1 cellular context compared by ENCODE assay signal in the genomic region with DNA sequence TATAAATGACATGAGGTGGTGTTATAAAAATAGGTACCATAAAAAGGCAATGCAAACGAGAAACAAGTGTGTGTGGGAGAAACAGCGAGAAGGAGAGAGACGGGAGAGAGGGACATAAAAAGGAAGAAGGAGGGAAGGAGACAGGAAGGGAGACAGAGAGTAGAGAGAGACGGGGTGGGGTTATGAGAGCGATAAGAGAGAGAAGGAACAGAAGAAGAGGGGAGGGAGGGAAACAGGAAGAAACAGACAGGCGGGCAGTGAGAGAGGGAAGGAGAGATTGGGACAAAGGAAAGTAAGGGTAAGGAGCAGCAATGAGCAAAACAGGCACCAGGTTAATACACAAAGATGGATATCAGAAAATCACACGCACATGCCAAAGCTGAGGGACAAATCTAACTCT.
A peak's percentile ranks its signal among the peaks of the same experiment; 100 is the strongest.
TF ChIP-seq lines count a peak whose summit lies in the region.

No MANE protein-coding gene starts in this region.

TF ChIP-seq in K562, 482 proteins besides CTCF, POLR2A, EP300 and RAD21 (continued from another document):
- TF ChIP-seq ZHX1 (conservative IDR thresholded peaks at IDR 0.05; ENCODE audit: low read length) (no peak), ZNF3 (CRISPR knock-in tag; IDR thresholded peaks at IDR 0.05) (no peak), ELF4 (CRISPR knock-in tag; IDR thresholded peaks at IDR 0.05) (peak; percentile 48; the same call in 1 of the 2 replicates), ZNF23 (CRISPR knock-in tag; IDR thresholded peaks at IDR 0.05) (no peak)
- TF ChIP-seq, protein P1, sequence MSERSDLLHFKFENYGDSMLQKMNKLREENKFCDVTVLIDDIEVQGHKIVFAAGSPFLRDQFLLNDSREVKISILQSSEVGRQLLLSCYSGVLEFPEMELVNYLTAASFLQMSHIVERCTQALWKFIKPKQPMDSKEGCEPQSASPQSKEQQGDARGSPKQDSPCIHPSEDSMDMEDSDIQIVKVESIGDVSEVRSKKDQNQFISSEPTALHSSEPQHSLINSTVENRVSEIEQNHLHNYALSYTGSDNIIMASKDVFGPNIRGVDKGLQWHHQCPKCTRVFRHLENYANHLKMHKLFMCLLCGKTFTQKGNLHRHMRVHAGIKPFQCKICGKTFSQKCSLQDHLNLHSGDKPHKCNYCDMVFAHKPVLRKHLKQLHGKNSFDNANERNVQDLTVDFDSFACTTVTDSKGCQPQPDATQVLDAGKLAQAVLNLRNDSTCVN (CRISPR knock-in tag; IDR thresholded peaks at IDR 0.05), result peak; percentile 84; the same call in 1 of the 2 replicates
- TF ChIP-seq, protein P2, sequence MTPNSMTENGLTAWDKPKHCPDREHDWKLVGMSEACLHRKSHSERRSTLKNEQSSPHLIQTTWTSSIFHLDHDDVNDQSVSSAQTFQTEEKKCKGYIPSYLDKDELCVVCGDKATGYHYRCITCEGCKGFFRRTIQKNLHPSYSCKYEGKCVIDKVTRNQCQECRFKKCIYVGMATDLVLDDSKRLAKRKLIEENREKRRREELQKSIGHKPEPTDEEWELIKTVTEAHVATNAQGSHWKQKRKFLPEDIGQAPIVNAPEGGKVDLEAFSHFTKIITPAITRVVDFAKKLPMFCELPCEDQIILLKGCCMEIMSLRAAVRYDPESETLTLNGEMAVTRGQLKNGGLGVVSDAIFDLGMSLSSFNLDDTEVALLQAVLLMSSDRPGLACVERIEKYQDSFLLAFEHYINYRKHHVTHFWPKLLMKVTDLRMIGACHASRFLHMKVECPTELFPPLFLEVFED (CRISPR knock-in tag; conservative IDR thresholded peaks at IDR 0.05), result 0 out of 2 replicates have a peak, but pooled peaks have one; percentile 54
- TF ChIP-seq, protein P3, sequence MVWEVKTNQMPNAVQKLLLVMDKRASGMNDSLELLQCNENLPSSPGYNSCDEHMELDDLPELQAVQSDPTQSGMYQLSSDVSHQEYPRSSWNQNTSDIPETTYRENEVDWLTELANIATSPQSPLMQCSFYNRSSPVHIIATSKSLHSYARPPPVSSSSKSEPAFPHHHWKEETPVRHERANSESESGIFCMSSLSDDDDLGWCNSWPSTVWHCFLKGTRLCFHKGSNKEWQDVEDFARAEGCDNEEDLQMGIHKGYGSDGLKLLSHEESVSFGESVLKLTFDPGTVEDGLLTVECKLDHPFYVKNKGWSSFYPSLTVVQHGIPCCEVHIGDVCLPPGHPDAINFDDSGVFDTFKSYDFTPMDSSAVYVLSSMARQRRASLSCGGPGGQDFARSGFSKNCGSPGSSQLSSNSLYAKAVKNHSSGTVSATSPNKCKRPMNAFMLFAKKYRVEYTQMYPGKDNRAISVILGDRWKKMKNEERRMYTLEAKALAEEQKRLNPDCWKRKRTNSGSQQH (CRISPR knock-in tag; IDR thresholded peaks at IDR 0.05), result 0 out of 2 replicates have a peak, but pooled peaks have one; percentile 51
